In genomic region chr6:166395351-166395750, GRCh38 we compare ENCODE assay signal across 25 cellular contexts. TPM values are rescaled to one million over a fixed set of nuclear protein-coding genes. Genes with fewer than 3 reads are reported as not detected.
DNase-seq lines count a peak whose midpoint lies in the region; ATAC-seq, FAIRE-seq and TF ChIP-seq lines count a peak whose summit lies in the region.
"Had no signal": no experiment of that assay in that cellular context is flagged by ENCODE, and none has a peak within 500 bp of the region (broad histone marks: within the 10 kb centered on the region; RNA-seq: fewer than 3 reads in every experiment).

No MANE protein-coding gene starts in this region.

- H3K27me3 ChIP-seq in HepG2 (ENCODE audit: control insufficient read depth in 1 of 2, insufficient read depth in 2 of 2, low read length in 2 of 2) (no peaks in the 10 kb centered on the region), stomach (peaks cover 0 to 13% (median 0%) of the 10 kb centered on the region in 3 donors)
- H3K27me3 ChIP-seq: BE2C; BLaER1 treated with 17β-estradiol and CSF1 and Interleukin-3, amounts not matched to agents 10 nM and 100 nM had no signal

- no peak overlapping the region for H3K9ac ChIP-seq in HepG2 (ENCODE audit: insufficient read depth, low read depth, low read length)
- H3K9ac ChIP-seq: BLaER1 treated with 17β-estradiol and CSF1 and Interleukin-3, amounts not matched to agents 10 nM and 100 nM had no signal

- TF ChIP-seq RAD21 in HepG2 (CRISPR knock-in tag; IDR thresholded peaks at IDR 0.05), result no peak

- no TSS peak for BruUV-seq in HepG2 (replicated peaks; lab: Mats Ljungman, UMichigan)

- in situ Hi-C loops in HepG2 (cut with HindIII; ENCODE audit: extremely low pct_ligation_motif_present, low pct_unique_long_range_greater_than_20kb), result no loop called here

- POLR2A ChIA-PET in HepG2 (lab: Yijun Ruan, JAX), result interaction anchor here (1.0 to 2.6 kb wide), 5 partner anchors 10 to 87 kb away, joined by 3 to 11 read pairs (median 7); partner anchors contain the start of gene PRR18
- POLR2A ChIA-PET in activated CD4-positive, alpha-beta memory T cell treated with anti-CD3 and anti-CD28 coated beads, Interleukin-2, amount 10 ng/mL, durations not matched to agents 7 days and 5 days (lab: Charles Lee), result interaction anchor here (1.6 kb wide), 1 partner anchor 20 kb away, joined by 4 read pairs; no protein-coding TSS in a partner anchor

- TF ChIP-seq CTCF in fibroblast of the aortic adventitia (IDR thresholded peaks at IDR 0.05; ENCODE audit: insufficient read depth, low read length) (no peak), HepG2 (CRISPR knock-in tag; IDR thresholded peaks at IDR 0.05) (no peak), stomach (IDR thresholded peaks at IDR 0.05) (no peak)

- H3K27ac ChIP-seq in HepG2 (ENCODE audit: extremely low read length, insufficient read depth, low read length) (peak overlapping the region; percentile 14), stomach (no peak overlapping the region)
- H3K27ac ChIP-seq: A549; BLaER1 treated with 17β-estradiol and CSF1 and Interleukin-3, amounts not matched to agents 10 nM and 100 nM had no signal

- H3K4me2 ChIP-seq in HepG2 (ENCODE audit: low read depth, low read length), result no peak overlapping the region
- H3K4me2 ChIP-seq: A549; BLaER1 treated with 17β-estradiol and CSF1 and Interleukin-3, amounts not matched to agents 10 nM and 100 nM; GM23338 had no signal

- H3K36me3 Mint-ChIP-seq in activated CD4-positive, alpha-beta memory T cell treated with anti-CD3 and anti-CD28 coated beads, Interleukin-2, amount 10 ng/mL, durations not matched to agents 7 days and 5 days (ENCODE audit: low read depth), result no peaks in the 10 kb centered on the region
- H3K36me3 Mint-ChIP-seq: CD14-positive monocyte had no signal

- H3K27me3 Mint-ChIP-seq in activated CD4-positive, alpha-beta memory T cell treated with anti-CD3 and anti-CD28 coated beads, Interleukin-2, amount 10 ng/mL, durations not matched to agents 7 days and 5 days, result peaks cover 20% of the 10 kb centered on the region

- TF ChIP-seq EP300 in HepG2 (IDR thresholded peaks at IDR 0.05; ENCODE audit: low read depth in 2 of 2, low read length in 2 of 2) (no peak), HepG2 (CRISPR knock-in tag; IDR thresholded peaks at IDR 0.05; ENCODE audit: borderline replicate concordance) (no peak), stomach (IDR thresholded peaks at IDR 0.05) (no peak)

- intact Hi-C loops in HepG2 (cut with micrococcal nuclease; ENCODE audit: unreplicated experiment) (no loop called here), stomach (cut with DNase I; ENCODE audit: low total_unique reads) (no loop called here)

- FAIRE-seq in HepG2 (lab: Jason Lieb, UNC), result no peak
- FAIRE-seq: A549, D721Med, GM12891, GM18507 had no signal

- no peaks in the 10 kb centered on the region for H3K9me3 ChIP-seq in HepG2 (ENCODE audit: low read length)
- H3K9me3 ChIP-seq in stomach, result peaks cover 0 to 6% (median 0%) of the 10 kb centered on the region in 4 donors
- H3K9me3 ChIP-seq: A549, BE2C had no signal

- H3K4me1 ChIP-seq in HepG2 (ENCODE audit: insufficient read depth, low read length), result peaks cover 70% of the 10 kb centered on the region
- H3K4me1 ChIP-seq in stomach, result peaks cover 0 to 2% (median 0%) of the 10 kb centered on the region in 4 donors
- H3K4me1 ChIP-seq: A549, BE2C had no signal

- no peak overlapping the region for H3K27ac Mint-ChIP-seq in activated CD4-positive, alpha-beta memory T cell treated with anti-CD3 and anti-CD28 coated beads, Interleukin-2, amount 10 ng/mL, durations not matched to agents 7 days and 5 days
- H3K27ac Mint-ChIP-seq: CD14-positive monocyte; CD4-positive, alpha-beta T cell; GM23338 had no signal

- no peaks in the 10 kb centered on the region for H3K9me3 Mint-ChIP-seq in activated CD4-positive, alpha-beta memory T cell treated with anti-CD3 and anti-CD28 coated beads, Interleukin-2, amount 10 ng/mL, durations not matched to agents 7 days and 5 days
- H3K9me3 Mint-ChIP-seq: CD4-positive, alpha-beta T cell; GM23338 had no signal

- H2AFZ ChIP-seq in HepG2 (ENCODE audit: low read length), result no peak overlapping the region
- H2AFZ ChIP-seq: GM23338 had no signal

- TF ChIP-seq POLR2A in HepG2 (IDR thresholded peaks at IDR 0.05; ENCODE audit: insufficient read depth in 1 of 2, low read depth in 2 of 2, low read length in 2 of 2), result no peak
- no peak for TF ChIP-seq POLR2A in stomach (IDR thresholded peaks at IDR 0.05)

- H4K20me1 ChIP-seq in HepG2 (ENCODE audit: insufficient read depth, low read length), result no peaks in the 10 kb centered on the region
- H4K20me1 ChIP-seq: BLaER1 treated with 17β-estradiol and CSF1 and Interleukin-3, amounts not matched to agents 10 nM and 100 nM had no signal

- no peak overlapping the region for H3K4me3 ChIP-seq in fibroblast of the aortic adventitia (ENCODE audit: low read depth, low read length)
- H3K4me3 ChIP-seq in HepG2 (replicated peaks in 1 of 3; ENCODE audit: insufficient read depth in 1 of 3, low read depth in 2 of 3, low read length in 3 of 3), result no peak overlapping the region
- H3K4me3 ChIP-seq in stomach, result no peak overlapping the region
- H3K4me3 ChIP-seq: A549; BLaER1 treated with 17β-estradiol and CSF1 and Interleukin-3, amounts not matched to agents 10 nM and 100 nM; GM23338 had no signal

- H3K4me1 Mint-ChIP-seq in activated CD4-positive, alpha-beta memory T cell treated with anti-CD3 and anti-CD28 coated beads, Interleukin-2, amount 10 ng/mL, durations not matched to agents 7 days and 5 days, result peaks cover 2% of the 10 kb centered on the region
- H3K4me1 Mint-ChIP-seq: CD14-positive monocyte had no signal

- H3K79me2 ChIP-seq in HepG2 (ENCODE audit: insufficient read depth, low read length), result no peaks in the 10 kb centered on the region

- CTCF ChIA-PET in HepG2 (lab: Yijun Ruan, JAX; ENCODE audit: low intra/inter-chr PET ratio, low total read pairs), result no interaction called here
- CTCF ChIA-PET in activated CD4-positive, alpha-beta memory T cell treated with anti-CD3 and anti-CD28 coated beads, Interleukin-2, amount 10 ng/mL, durations not matched to agents 7 days and 5 days (lab: Charles Lee), result interaction anchor here (1.8 to 2.1 kb wide), 2 partner anchors 14 to 82 kb away, joined by 6 to 8 read pairs; no protein-coding TSS in a partner anchor

- H3K4me3 Mint-ChIP-seq in activated CD4-positive, alpha-beta memory T cell treated with anti-CD3 and anti-CD28 coated beads, Interleukin-2, amount 10 ng/mL, durations not matched to agents 7 days and 5 days, result no peak overlapping the region
- H3K4me3 Mint-ChIP-seq: CD14-positive monocyte; CD4-positive, alpha-beta T cell; CD8-positive, alpha-beta memory T cell; GM23338; H9 had no signal

- 94% methylated on average over 6 of the region's 6 CpGs for WGBS in HepG2 (ENCODE audit: low lambda C conversion rate)
- WGBS in stomach, 5 donors, result 23 to 61% (median 39%) methylated on average over 6 of the region's 6 CpGs

- no peak for ATAC-seq in HepG2
- ATAC-seq: A549, GM23338, HCT116 had no signal

- peak; percentile 42 for DNase-seq in amniotic epithelial cell (ENCODE audit: low read depth)
- peak; percentile 26 for DNase-seq in fibroblast of the aortic adventitia (ENCODE audit: low read depth)
- DNase-seq in HepG2 (ENCODE audit: low spot score), result no peak
- peak; percentile 53 for DNase-seq in stomach
- DNase-seq in activated CD4-positive, alpha-beta memory T cell treated with anti-CD3 and anti-CD28 coated beads, Interleukin-2, amount 10 ng/mL, durations not matched to agents 7 days and 5 days, result no peak
- DNase-seq in DMS53 treated with DMSO at 0.1 percent for 48 hours (lab: John Stamatoyannopoulos, UW; ENCODE audit: unreplicated experiment), result no peak
- no peak for DNase-seq in hypothalamus (lab: John Stamatoyannopoulos, UW)
- DNase-seq: 8988T; ACHN; AML-193; BE2C; CD4-positive, alpha-beta T cell; CD8-positive, alpha-beta memory T cell; DMS 273 treated with DMSO at 0.1 percent for 48 hours; DMS79 treated with DMSO at 0.1 percent for 48 hours; GF-D8 had no signal

- H3K36me3 ChIP-seq in HepG2 (replicated peaks in 1 of 2; ENCODE audit: control insufficient read depth in 1 of 2, insufficient read depth in 2 of 2, low read length in 2 of 2), result no peaks in the 10 kb centered on the region
- no peaks in the 10 kb centered on the region for H3K36me3 ChIP-seq in stomach
- H3K36me3 ChIP-seq: BE2C; BLaER1 treated with 17β-estradiol and CSF1 and Interleukin-3, amounts not matched to agents 10 nM and 100 nM had no signal

RNA-seq across cellular contexts. Expression of gene MPC1, which starts 12.6 kb away (rescaled TPM):
- 11.8 and 33.8 TPM in 2 replicates for total RNA-seq in fibroblast of the aortic adventitia (ENCODE audit: low replicate concordance)
- 214 and 289 TPM in 2 replicates for total RNA-seq in HepG2 (2016; rRNA removed; fragmentation: Illumina TruSeq; extraction: Trizol)
- total RNA-seq in HepG2 (2016; cell fraction: cytosol; rRNA removed; fragmentation: Illumina TruSeq; extraction: Trizol; ENCODE audit: low read depth), result 81.3 and 95.3 TPM in 2 replicates
- 218 and 286 TPM in 2 replicates for total RNA-seq in HepG2 (2016; cell fraction: insoluble cytoplasmic fraction; rRNA removed; fragmentation: Illumina TruSeq; extraction: Trizol)
- 145 and 164 TPM in 2 replicates for total RNA-seq in HepG2 (2016; cell fraction: membrane; rRNA removed; fragmentation: Illumina TruSeq; extraction: Trizol)
- 93.1 and 102 TPM in 2 replicates for total RNA-seq in HepG2 (2016; cell fraction: nucleus; rRNA removed; fragmentation: Illumina TruSeq; extraction: Trizol)
- polyA plus RNA-seq in HepG2 (2011; rRNA removed), result 168 and 189 TPM in 2 replicates
- polyA plus RNA-seq in HepG2 (2011; cell fraction: cytosol; rRNA removed), result 191 and 239 TPM in 2 replicates
- polyA plus RNA-seq in HepG2 (2011; cell fraction: nucleus; rRNA removed), result 59.3 and 82.2 TPM in 2 replicates
- 136 and 137 TPM in 2 replicates for polyA plus RNA-seq in HepG2 (2012)
- polyA plus RNA-seq in HepG2 (2016; cell fraction: cytosol; fragmentation: Illumina TruSeq; extraction: Trizol; ENCODE audit: low read depth), result 98.8 and 128 TPM in 2 replicates
- polyA plus RNA-seq in HepG2 (2016; cell fraction: insoluble cytoplasmic fraction; fragmentation: Illumina TruSeq; extraction: Trizol; ENCODE audit: low read depth), result 328 and 353 TPM in 2 replicates
- polyA plus RNA-seq in HepG2 (2016; cell fraction: membrane; fragmentation: Illumina TruSeq; extraction: Trizol; ENCODE audit: low read depth), result 150 and 186 TPM in 2 replicates
- polyA plus RNA-seq in HepG2 (2016; cell fraction: nucleus; fragmentation: Illumina TruSeq; extraction: Trizol; ENCODE audit: insufficient read depth, low read depth), result 207 and 211 TPM in 2 replicates
- polyA minus RNA-seq in HepG2 (2011; rRNA and poly(A)+ RNA removed; ENCODE audit: low replicate concordance), result 5.6 and 40.9 TPM in 2 replicates
- 51.6 and 57.8 TPM in 2 replicates for polyA minus RNA-seq in HepG2 (2011; cell fraction: cytosol; rRNA and poly(A)+ RNA removed)
- 27.4 and 41.9 TPM in 2 replicates for polyA minus RNA-seq in HepG2 (2011; cell fraction: nucleus; rRNA and poly(A)+ RNA removed)
- 100 to 1,000 TPM in 1 of 5 donors, 10 to 100 TPM in 4; 48.4 to 120 (median 88.1) TPM for total RNA-seq in stomach
- 100 to 1,000 TPM in 2 of 3 donors, 10 to 100 TPM in 1; 64.7 to 188 (median 155) TPM for polyA plus RNA-seq in stomach
- total RNA-seq in activated CD4-positive, alpha-beta memory T cell treated with anti-CD3 and anti-CD28 coated beads, Interleukin-2, amount 10 ng/mL, durations not matched to agents 7 days and 5 days, result 10 to 100 TPM; 23.0 to 24.1 TPM

RNA-seq across cellular contexts. Expression of gene SFT2D1, which starts 53.0 kb away (rescaled TPM):
- total RNA-seq in fibroblast of the aortic adventitia (ENCODE audit: low replicate concordance) (10.8 and 37.7 TPM in 2 replicates), HepG2 (2016; rRNA removed; fragmentation: Illumina TruSeq; extraction: Trizol) (90.7 and 115 TPM in 2 replicates), stomach (10 to 100 TPM in 3 of 5 donors, 1 to 10 TPM in 2; 4.7 to 96.8 (median 44.6) TPM)
- 57.6 and 70.5 TPM in 2 replicates for total RNA-seq in HepG2 (2016; cell fraction: cytosol; rRNA removed; fragmentation: Illumina TruSeq; extraction: Trizol; ENCODE audit: low read depth)
- 91.5 and 114 TPM in 2 replicates for total RNA-seq in HepG2 (2016; cell fraction: insoluble cytoplasmic fraction; rRNA removed; fragmentation: Illumina TruSeq; extraction: Trizol)
- 89.7 and 105 TPM in 2 replicates for total RNA-seq in HepG2 (2016; cell fraction: membrane; rRNA removed; fragmentation: Illumina TruSeq; extraction: Trizol)
- 87.1 and 96.7 TPM in 2 replicates for total RNA-seq in HepG2 (2016; cell fraction: nucleus; rRNA removed; fragmentation: Illumina TruSeq; extraction: Trizol)
- polyA plus RNA-seq in HepG2 (2011; rRNA removed) (127 and 147 TPM in 2 replicates), stomach (10 to 100 TPM; 37.7 to 59.3 (median 44.4) TPM)
- 78.9 and 125 TPM in 2 replicates for polyA plus RNA-seq in HepG2 (2011; cell fraction: cytosol; rRNA removed)
- 56.7 and 94.6 TPM in 2 replicates for polyA plus RNA-seq in HepG2 (2011; cell fraction: nucleus; rRNA removed)
- polyA plus RNA-seq in HepG2 (2012), result 100 and 109 TPM in 2 replicates
- polyA plus RNA-seq in HepG2 (2016; cell fraction: cytosol; fragmentation: Illumina TruSeq; extraction: Trizol; ENCODE audit: low read depth), result 67.5 and 94.2 TPM in 2 replicates
- polyA plus RNA-seq in HepG2 (2016; cell fraction: insoluble cytoplasmic fraction; fragmentation: Illumina TruSeq; extraction: Trizol; ENCODE audit: low read depth), result 112 and 116 TPM in 2 replicates
- 96.5 and 108 TPM in 2 replicates for polyA plus RNA-seq in HepG2 (2016; cell fraction: membrane; fragmentation: Illumina TruSeq; extraction: Trizol; ENCODE audit: low read depth)
- polyA plus RNA-seq in HepG2 (2016; cell fraction: nucleus; fragmentation: Illumina TruSeq; extraction: Trizol; ENCODE audit: insufficient read depth, low read depth), result 168 and 175 TPM in 2 replicates
- 13.9 and 35.5 TPM in 2 replicates for polyA minus RNA-seq in HepG2 (2011; rRNA and poly(A)+ RNA removed; ENCODE audit: low replicate concordance)
- polyA minus RNA-seq in HepG2 (2011; cell fraction: cytosol; rRNA and poly(A)+ RNA removed), result 26.1 and 26.7 TPM in 2 replicates
- 65.1 and 95.4 TPM in 2 replicates for polyA minus RNA-seq in HepG2 (2011; cell fraction: nucleus; rRNA and poly(A)+ RNA removed)
- total RNA-seq in activated CD4-positive, alpha-beta memory T cell treated with anti-CD3 and anti-CD28 coated beads, Interleukin-2, amount 10 ng/mL, durations not matched to agents 7 days and 5 days, result 10 to 100 TPM; 70.0 to 72.0 TPM

Comparison
In these comparisons a context has a peak if more than half of its experiments do, and no peak if none do; other contexts are left out.
1. DNase-seq: peak in amniotic epithelial cell (single experiment), fibroblast of the aortic adventitia (single experiment) and stomach (single experiment); none in HepG2 (single experiment), activated CD4-positive, alpha-beta memory T cell treated with anti-CD3 and anti-CD28 coated beads, Interleukin-2, amount 10 ng/mL, durations not matched to agents 7 days and 5 days (single experiment), DMS53 treated with DMSO at 0.1 percent for 48 hours (single experiment) and hypothalamus (0 of 51).